In genomic region chr9:126516936-126517750, GRCh38 we compare ENCODE assay signal across 8 cellular contexts.
DNase-seq lines count a peak whose midpoint lies in the region; ATAC-seq and TF ChIP-seq lines count a peak whose summit lies in the region.

No MANE protein-coding gene starts in this region.

- no peak for ATAC-seq in GM21526 (IDR thresholded peaks at IDR 0.05; ENCODE audit: low FRiP score, unreplicated experiment)
- ATAC-seq in GM19455 (IDR thresholded peaks at IDR 0.05; ENCODE audit: unreplicated experiment), result no peak

- H3K9me3 ChIP-seq in OCI-LY3 (ENCODE audit: insufficient read depth, low read length) (no peaks in the 10 kb centered on the region), smooth muscle cell (replicated peaks; ENCODE audit: low read depth) (no peaks in the 10 kb centered on the region)

- DNase-seq in AG20443 (ENCODE audit: low spot score) (peak; percentile 94), H4 (ENCODE audit: low spot score) (peak; percentile 72), amniotic epithelial cell (ENCODE audit: low read depth) (peak; percentile 96), iPS-NIHi11 (ENCODE audit: low spot score) (peak; percentile 62), smooth muscle cell (lab: John Stamatoyannopoulos, UW; ENCODE audit: unreplicated experiment) (peak; percentile 67)

- H3K27ac ChIP-seq in OCI-LY3 (ENCODE audit: low read length), result no peak overlapping the region
- H3K27ac ChIP-seq in smooth muscle cell (ENCODE audit: low read depth), result peak overlapping the region; percentile 62

- H3K4me1 ChIP-seq in OCI-LY3 (ENCODE audit: low read length), result peaks cover 17% of the 10 kb centered on the region
- H3K4me1 ChIP-seq in smooth muscle cell (ENCODE audit: low read depth), result peaks cover 34% of the 10 kb centered on the region

- no peak overlapping the region for H2AFZ ChIP-seq in OCI-LY3 (ENCODE audit: low read depth, low read length)
- peak overlapping the region; percentile 51 for H2AFZ ChIP-seq in smooth muscle cell (ENCODE audit: low read depth)

- no peak overlapping the region for H3K9ac ChIP-seq in OCI-LY3 (ENCODE audit: low read length)
- no peak overlapping the region for H3K9ac ChIP-seq in smooth muscle cell (ENCODE audit: low read depth)

- H3K36me3 ChIP-seq in OCI-LY3 (replicated peaks; ENCODE audit: low read depth, low read length) (no peaks in the 10 kb centered on the region), smooth muscle cell (ENCODE audit: low read depth) (no peaks in the 10 kb centered on the region)

- peak overlapping the region; percentile 90 for H3K4me2 ChIP-seq in OCI-LY3 (ENCODE audit: low read length)
- peak overlapping the region; percentile 87 for H3K4me2 ChIP-seq in smooth muscle cell

- H3K79me2 ChIP-seq in OCI-LY3 (ENCODE audit: low read length) (no peaks in the 10 kb centered on the region), smooth muscle cell (ENCODE audit: low read depth) (no peaks in the 10 kb centered on the region)

- WGBS in smooth muscle cell (ENCODE audit: low lambda C conversion rate), result 13% methylated on average over 31 of the region's 31 CpGs

- H3F3A ChIP-seq in smooth muscle cell (ENCODE audit: low read depth), result peaks cover 8% of the 10 kb centered on the region

- H4K20me1 ChIP-seq in OCI-LY3 (ENCODE audit: insufficient read depth, low read length) (peaks cover 41% of the 10 kb centered on the region), smooth muscle cell (ENCODE audit: low read depth) (no peaks in the 10 kb centered on the region)

- peaks cover 79% of the 10 kb centered on the region for H3K27me3 ChIP-seq in OCI-LY3 (ENCODE audit: low read depth, low read length)
- peaks cover 11% of the 10 kb centered on the region for H3K27me3 ChIP-seq in smooth muscle cell (ENCODE audit: low read depth)

- H3K4me3 ChIP-seq in OCI-LY3 (ENCODE audit: low read length) (peak overlapping the region; percentile 63), smooth muscle cell (peak overlapping the region; percentile 47)

- TF ChIP-seq CTCF in OCI-LY3 (IDR thresholded peaks at IDR 0.05; ENCODE audit: low read depth, low read length) (no peak), smooth muscle cell (IDR thresholded peaks at IDR 0.05; ENCODE audit: borderline replicate concordance, insufficient read depth, poor library complexity, severe bottlenecking) (no peak)
